Comparison of ENCODE assay signal across 13 cellular contexts in genomic region chr12:69252033-69252432, GRCh38. TPM values are rescaled to one million over a fixed set of nuclear protein-coding genes. Genes with fewer than 3 reads are reported as not detected.
DNase-seq lines count a peak whose midpoint lies in the region; ATAC-seq, FAIRE-seq and TF ChIP-seq lines count a peak whose summit lies in the region.
"Had no signal": no experiment of that assay in that cellular context is flagged by ENCODE, and none has a peak within 500 bp of the region (broad histone marks: within the 10 kb centered on the region; RNA-seq: fewer than 3 reads in every experiment).

No MANE protein-coding gene starts in this region.

- H3K9ac ChIP-seq in KMS-11 (no peak overlapping the region), K562 (ENCODE audit: insufficient read depth in 1 of 2, low read depth in 2 of 2, low read length in 2 of 2) (no peak overlapping the region)

- H3K4me3 ChIP-seq in KMS-11 (IDR thresholded peaks at IDR 0.05; ENCODE audit: insufficient read depth, low read depth, low read length) (no peak overlapping the region), K562 (no peak overlapping the region)

- no peaks in the 10 kb centered on the region for H3K27me3 Mint-ChIP-seq in activated CD8-positive, alpha-beta T cell treated with anti-CD3 and anti-CD28 coated beads for 36 hours
- H3K27me3 Mint-ChIP-seq in activated CD8-positive, alpha-beta T cell treated with anti-CD3 and anti-CD28 coated beads, Interleukin-2, amount 10 ng/mL, durations not matched to agents 7 days and 5 days (ENCODE audit: low read depth) = no peaks in the 10 kb centered on the region
- H3K27me3 Mint-ChIP-seq in nephron progenitor cell (ENCODE audit: low read depth, poor library complexity) = no peaks in the 10 kb centered on the region

- H3K36me3 Mint-ChIP-seq in activated CD8-positive, alpha-beta T cell treated with anti-CD3 and anti-CD28 coated beads for 36 hours (ENCODE audit: low read depth) = peaks cover 30% of the 10 kb centered on the region
- H3K36me3 Mint-ChIP-seq in activated CD8-positive, alpha-beta T cell treated with anti-CD3 and anti-CD28 coated beads, Interleukin-2, amount 10 ng/mL, durations not matched to agents 7 days and 5 days (ENCODE audit: low read depth) = peaks cover 47% of the 10 kb centered on the region
- peaks cover 78% of the 10 kb centered on the region for H3K36me3 Mint-ChIP-seq in nephron progenitor cell (ENCODE audit: low read depth)

- H3K9me3 Mint-ChIP-seq in activated CD8-positive, alpha-beta T cell treated with anti-CD3 and anti-CD28 coated beads for 36 hours = no peaks in the 10 kb centered on the region
- H3K9me3 Mint-ChIP-seq in activated CD8-positive, alpha-beta T cell treated with anti-CD3 and anti-CD28 coated beads, Interleukin-2, amount 10 ng/mL, durations not matched to agents 7 days and 5 days (ENCODE audit: insufficient read depth) = peaks cover 3% of the 10 kb centered on the region
- H3K9me3 Mint-ChIP-seq in nephron progenitor cell = peaks cover 25% of the 10 kb centered on the region

- WGBS in K562 (ENCODE audit: insufficient coverage, low coverage, missing lambda C conversion rate) = 7% methylated on average over 1 of the region's 1 CpG

- FAIRE-seq in K562 (lab: Jason Lieb, UNC) = no peak

- H3K27ac ChIP-seq in KMS-11 (peak overlapping the region; percentile 10; the same call in 1 of the 2 replicates), K562 (ENCODE audit: extremely low read depth, low read depth, low read length) (peak overlapping the region; percentile 26; the same call in 1 of the 3 replicates)

- POLR2A ChIA-PET in activated CD8-positive, alpha-beta T cell treated with anti-CD3 and anti-CD28 coated beads for 36 hours (lab: Charles Lee) = interaction anchor here (1.1 to 1.9 kb wide), 3 partner anchors 9 to 96 kb away, joined by 3 to 8 read pairs (median 3); no protein-coding TSS in a partner anchor
- POLR2A ChIA-PET in activated CD8-positive, alpha-beta T cell treated with anti-CD3 and anti-CD28 coated beads, Interleukin-2, amount 10 ng/mL, durations not matched to agents 7 days and 5 days (lab: Charles Lee) = interaction anchor here (1.3 to 1.6 kb wide), 2 partner anchors 8 to 96 kb away, joined by 3 to 5 read pairs; no protein-coding TSS in a partner anchor
- POLR2A ChIA-PET in K562 (lab: Yijun Ruan, JAX) = interaction anchor here (0.5 to 1.7 kb wide), 3 partner anchors 9 to 32 kb away, joined by 3 to 15 read pairs (median 4); no protein-coding TSS in a partner anchor

- H3K9me3 ChIP-seq in K562 (replicated peaks; ENCODE audit: control insufficient read depth, insufficient read depth, low read depth, low read length) = no peaks in the 10 kb centered on the region; the same call in 1 of the 2 replicates

- peaks cover 53% of the 10 kb centered on the region for H3K4me1 Mint-ChIP-seq in activated CD8-positive, alpha-beta T cell treated with anti-CD3 and anti-CD28 coated beads for 36 hours (ENCODE audit: low read depth)
- H3K4me1 Mint-ChIP-seq in activated CD8-positive, alpha-beta T cell treated with anti-CD3 and anti-CD28 coated beads, Interleukin-2, amount 10 ng/mL, durations not matched to agents 7 days and 5 days (ENCODE audit: low read depth) = peaks cover 40% of the 10 kb centered on the region
- H3K4me1 Mint-ChIP-seq in nephron progenitor cell = peaks cover 17% of the 10 kb centered on the region

- H3K36me3 ChIP-seq in KMS-11 (ENCODE audit: insufficient read depth) = peaks cover 10% of the 10 kb centered on the region; the same call in 1 of the 2 replicates
- peaks cover 69% of the 10 kb centered on the region for H3K36me3 ChIP-seq in K562 (ENCODE audit: control insufficient read depth, insufficient read depth, low read length)

- CTCF ChIA-PET in activated CD8-positive, alpha-beta T cell treated with anti-CD3 and anti-CD28 coated beads for 36 hours (lab: Charles Lee) = interaction anchor here (0.7 to 2.2 kb wide), 8 partner anchors 8 to 98 kb away, joined by 3 to 29 read pairs (median 4); no protein-coding TSS in a partner anchor
- CTCF ChIA-PET in activated CD8-positive, alpha-beta T cell treated with anti-CD3 and anti-CD28 coated beads, Interleukin-2, amount 10 ng/mL, durations not matched to agents 7 days and 5 days (lab: Charles Lee) = interaction anchor here (0.9 to 3.9 kb wide), 5 partner anchors 9 to 421 kb away, joined by 3 to 118 read pairs (median 4); partner anchors contain the start of gene CPSF6
- CTCF ChIA-PET in K562 (lab: Yijun Ruan, JAX; ENCODE audit: low intra/inter-chr PET ratio) = interaction anchor here (0.9 kb wide), 1 partner anchor 95 kb away, joined by 6 read pairs; no protein-coding TSS in a partner anchor

- H3K27ac Mint-ChIP-seq in activated CD8-positive, alpha-beta T cell treated with anti-CD3 and anti-CD28 coated beads for 36 hours = peak overlapping the region; percentile 6
- H3K27ac Mint-ChIP-seq in activated CD8-positive, alpha-beta T cell treated with anti-CD3 and anti-CD28 coated beads, Interleukin-2, amount 10 ng/mL, durations not matched to agents 7 days and 5 days = no peak overlapping the region
- peak overlapping the region; percentile 8 for H3K27ac Mint-ChIP-seq in nephron progenitor cell

- ATAC-seq in activated CD8-positive, alpha-beta T cell treated with anti-CD3 and anti-CD28 coated beads for 36 hours = no peak
- no peak for ATAC-seq in activated CD8-positive, alpha-beta T cell treated with anti-CD3 and anti-CD28 coated beads, Interleukin-2, amount 10 ng/mL, durations not matched to agents 7 days and 5 days
- ATAC-seq in K562 = peak; percentile 65
- no peak for ATAC-seq in GM19035 (IDR thresholded peaks at IDR 0.05; ENCODE audit: unreplicated experiment)
- ATAC-seq in HG02571 (IDR thresholded peaks at IDR 0.05; ENCODE audit: unreplicated experiment) = no peak
- no peak for ATAC-seq in GM18498 (IDR thresholded peaks at IDR 0.05; ENCODE audit: unreplicated experiment)
- ATAC-seq: Right ventricle myocardium inferior had no signal

- no peak for TF ChIP-seq EP300 in K562 (IDR thresholded peaks at IDR 0.05; ENCODE audit: low read length)

- H3K9me1 ChIP-seq in K562 (ENCODE audit: control insufficient read depth, insufficient read depth, low read length) = no peaks in the 10 kb centered on the region

- peaks cover 68% of the 10 kb centered on the region for H3K4me1 ChIP-seq in KMS-11 (ENCODE audit: low read depth, poor library complexity, severe bottlenecking)
- H3K4me1 ChIP-seq in K562 (replicated peaks in 1 of 2; ENCODE audit: control insufficient read depth in 2 of 2, insufficient read depth in 2 of 2, low read length in 2 of 2) = no peaks in the 10 kb centered on the region; a peak in 1 of 5 replicates

- H3K27me3 ChIP-seq in KMS-11 (ENCODE audit: insufficient read depth, low read depth) = no peaks in the 10 kb centered on the region
- H3K27me3 ChIP-seq in K562 (ENCODE audit: control insufficient read depth in 2 of 2, insufficient read depth in 2 of 2, low read length in 2 of 2) = no peaks in the 10 kb centered on the region

- TF ChIP-seq POLR2A in K562 (conservative IDR thresholded peaks at IDR 0.05) = no peak

- in situ Hi-C loops in K562 (cut with MboI) = no loop called here

- H4K20me1 ChIP-seq in KMS-11 (ENCODE audit: insufficient read depth) = peaks cover 73% of the 10 kb centered on the region
- H4K20me1 ChIP-seq in K562 (replicated peaks; ENCODE audit: control insufficient read depth, insufficient read depth, low read length) = no peaks in the 10 kb centered on the region; the same call in 1 of the 2 replicates

- H3K79me2 ChIP-seq in KMS-11 (ENCODE audit: insufficient read depth, low read depth) = peaks cover 93% of the 10 kb centered on the region
- peaks cover 87% of the 10 kb centered on the region for H3K79me2 ChIP-seq in K562 (ENCODE audit: control insufficient read depth, insufficient read depth, low read length)

- H2AFZ ChIP-seq in KMS-11 (ENCODE audit: low read depth) (no peak overlapping the region), K562 (ENCODE audit: low read depth, low read length) (no peak overlapping the region)

- H3K4me3 Mint-ChIP-seq in activated CD8-positive, alpha-beta T cell treated with anti-CD3 and anti-CD28 coated beads for 36 hours = no peak overlapping the region
- no peak overlapping the region for H3K4me3 Mint-ChIP-seq in activated CD8-positive, alpha-beta T cell treated with anti-CD3 and anti-CD28 coated beads, Interleukin-2, amount 10 ng/mL, durations not matched to agents 7 days and 5 days
- H3K4me3 Mint-ChIP-seq in nephron progenitor cell = no peak overlapping the region

- no TSS peak for BruUV-seq in K562 (replicated peaks; lab: Mats Ljungman, UMichigan)

- intact Hi-C loops in activated CD8-positive, alpha-beta T cell treated with anti-CD3 and anti-CD28 coated beads for 36 hours (cut with micrococcal nuclease) = loop anchor here (5.0 kb wide), 1 partner anchor 100 kb away; no protein-coding TSS in a partner anchor
- intact Hi-C loops in K562 (cut with micrococcal nuclease) = loop anchor here (5.0 kb wide), 1 partner anchor 390 kb away; no protein-coding TSS in a partner anchor

- no peak for TF ChIP-seq RAD21 in K562 (CRISPR knock-in tag; conservative IDR thresholded peaks at IDR 0.05 in 1 of 2, IDR thresholded peaks at IDR 0.05 in 1 of 2)

- H3K4me2 ChIP-seq in KMS-11 (no peak overlapping the region), K562 (ENCODE audit: insufficient read depth, low read length) (no peak overlapping the region)

- no peak for TF ChIP-seq CTCF in activated CD8-positive, alpha-beta T cell treated with anti-CD3 and anti-CD28 coated beads for 36 hours (IDR thresholded peaks at IDR 0.05)
- TF ChIP-seq CTCF in KMS-11 (conservative IDR thresholded peaks at IDR 0.05; ENCODE audit: low read depth, low read length) = no peak
- TF ChIP-seq CTCF in K562 (IDR thresholded peaks at IDR 0.05 in 2 of 3, conservative IDR thresholded peaks at IDR 0.05 in 1 of 3; ENCODE audit: insufficient read depth in 2 of 3, low read depth in 1 of 3, low read length in 3 of 3) = no peak
- TF ChIP-seq CTCF in nephron progenitor cell (IDR thresholded peaks at IDR 0.05) = no peak

- no peak for DNase-seq in activated CD8-positive, alpha-beta T cell treated with anti-CD3 and anti-CD28 coated beads for 36 hours
- no peak for DNase-seq in activated CD8-positive, alpha-beta T cell treated with anti-CD3 and anti-CD28 coated beads, Interleukin-2, amount 10 ng/mL, durations not matched to agents 7 days and 5 days
- DNase-seq in K562 (ENCODE audit: extremely low read depth in 1 of 4, low spot score in 3 of 4) (peak in 1 of 4 experiments; percentile 12), nephron progenitor cell (no peak)
- DNase-seq: activated CD4-positive, CD25-positive, alpha-beta regulatory T cell treated with anti-CD3 and anti-CD28 coated beads, Interleukin-2, amount 50 U/mL, for 72 hours; dermis blood vessel endothelial cell; KG1; NCI-H446 treated with DMSO at 0.1 percent for 48 hours had no signal

RNA-seq across cellular contexts. Expression of gene CPSF6, which starts 12.7 kb away (rescaled TPM):
- total RNA-seq in activated CD8-positive, alpha-beta T cell treated with anti-CD3 and anti-CD28 coated beads for 36 hours = 10 to 100 TPM; 94.1 to 98.9 TPM
- total RNA-seq in activated CD8-positive, alpha-beta T cell treated with anti-CD3 and anti-CD28 coated beads, Interleukin-2, amount 10 ng/mL, durations not matched to agents 7 days and 5 days = 10 to 100 TPM; 95.6 to 97.8 TPM
- total RNA-seq in K562 (2011; cell fraction: chromatin; rRNA removed; ENCODE audit: low replicate concordance) = 73.9 and 190 TPM in 2 replicates
- total RNA-seq in K562 (2011; cell fraction: nucleolus; rRNA removed) = 24.8 and 33.4 TPM in 2 replicates
- 90.5 and 166 TPM in 2 replicates for total RNA-seq in K562 (2011; cell fraction: nucleoplasm; rRNA removed)
- total RNA-seq in K562 (2014; rRNA removed) = 77.4 and 101 TPM in 2 replicates
- 77.8 and 93.5 TPM in 2 replicates for total RNA-seq in K562 (2014; rRNA removed; fragmentation: Illumina TruSeq; extraction: Trizol)
- total RNA-seq in K562 (2015; rRNA removed; fragmentation: Illumina TruSeq; extraction: Trizol) = 78.0 and 85.3 TPM in 2 replicates
- total RNA-seq in K562 (2021) = 90.3 and 99.9 TPM in 2 replicates
- 63.8 and 64.8 TPM in 2 replicates for polyA plus RNA-seq in K562 (2011; rRNA removed)
- 40.6 and 64.1 TPM in 2 replicates for polyA plus RNA-seq in K562 (2011; cell fraction: cytosol; rRNA removed)
- polyA plus RNA-seq in K562 (2011; cell fraction: nucleus; rRNA removed) = 99.6 and 126 TPM in 2 replicates
- polyA plus RNA-seq in K562 (2012) = 67.1 and 167 TPM in 2 replicates
- polyA plus RNA-seq in K562 (2014; fragmentation: Illumina TruSeq; extraction: Trizol) = 69.4 and 82.3 TPM in 2 replicates
- 10 to 100 TPM; 34.3 to 50.4 TPM for polyA plus RNA-seq in K562 (2014; fragmentation: Nextera tagmentation; extraction: Ambion mirVana)
- polyA plus RNA-seq in K562 (2014; rRNA removed) = 116 and 129 TPM in 2 replicates
- 109 and 129 TPM in 2 replicates for polyA minus RNA-seq in K562 (2011; rRNA and poly(A)+ RNA removed)
- 44.6 and 65.5 TPM in 2 replicates for polyA minus RNA-seq in K562 (2011; cell fraction: cytosol; rRNA and poly(A)+ RNA removed)
- 79.0 and 120 TPM in 2 replicates for polyA minus RNA-seq in K562 (2011; cell fraction: nucleus; rRNA and poly(A)+ RNA removed)
